In genomic region chr2:219596954-219597551, GRCh38 we compare ENCODE assay signal across 1 cellular context.
TF ChIP-seq lines count a peak whose summit lies in the region.

No MANE protein-coding gene starts in this region.

TF ChIP-seq in HepG2, 621 proteins besides CTCF, POLR2A, EP300 and RAD21 (continues in another document):
- no peak for TF ChIP-seq CCDC6 (CRISPR knock-in tag; IDR thresholded peaks at IDR 0.05)
- no peak for TF ChIP-seq CERS6 (CRISPR knock-in tag; IDR thresholded peaks at IDR 0.05)
- no peak for TF ChIP-seq ZNF354B (CRISPR knock-in tag; IDR thresholded peaks at IDR 0.05)
- no peak for TF ChIP-seq ARID5B (CRISPR knock-in tag; IDR thresholded peaks at IDR 0.05)
- TF ChIP-seq PLRG1 (conservative IDR thresholded peaks at IDR 0.05), result no peak
- no peak for TF ChIP-seq PBX2 (CRISPR knock-in tag; IDR thresholded peaks at IDR 0.05)
- TF ChIP-seq ZFP36L2 (CRISPR knock-in tag; IDR thresholded peaks at IDR 0.05), result no peak
- TF ChIP-seq ZNF468 (CRISPR knock-in tag; IDR thresholded peaks at IDR 0.05), result no peak
- TF ChIP-seq SNAPC4 (CRISPR knock-in tag; IDR thresholded peaks at IDR 0.05), result no peak
- TF ChIP-seq FOXO1 (CRISPR knock-in tag; IDR thresholded peaks at IDR 0.05), result no peak
- peak; percentile 18; the same call in 1 of the 2 replicates for TF ChIP-seq SSRP1 (CRISPR knock-in tag; IDR thresholded peaks at IDR 0.05)
- no peak for TF ChIP-seq BCL3 (CRISPR knock-in tag; IDR thresholded peaks at IDR 0.05)
- peak; percentile 53; the same call in 1 of the 2 replicates for TF ChIP-seq ZNF3 (CRISPR knock-in tag; IDR thresholded peaks at IDR 0.05)
- TF ChIP-seq POLR2AphosphoS2 (IDR thresholded peaks at IDR 0.05; ENCODE audit: low read depth, low read length), result no peak
- TF ChIP-seq AGO2 (optimal IDR thresholded peaks at IDR 0.05; ENCODE audit: low read depth, low read length), result peak; percentile 46
- TF ChIP-seq CREB3 (CRISPR knock-in tag; IDR thresholded peaks at IDR 0.05), result 0 out of 2 replicates have a peak, but pooled peaks have one; percentile 20
- no peak for TF ChIP-seq ZNF331 (CRISPR knock-in tag; IDR thresholded peaks at IDR 0.05)
- TF ChIP-seq PHF8 (CRISPR knock-in tag; IDR thresholded peaks at IDR 0.05), result no peak
- no peak for TF ChIP-seq TFDP2 (CRISPR knock-in tag; IDR thresholded peaks at IDR 0.05)
- TF ChIP-seq NFAT5 (CRISPR knock-in tag; IDR thresholded peaks at IDR 0.05), result no peak
- no peak for TF ChIP-seq ZNF768 (CRISPR knock-in tag; IDR thresholded peaks at IDR 0.05)
- no peak for TF ChIP-seq FLYWCH1 (CRISPR knock-in tag; IDR thresholded peaks at IDR 0.05)
- no peak for TF ChIP-seq ZNF124 (CRISPR knock-in tag; IDR thresholded peaks at IDR 0.05)
- TF ChIP-seq ZBTB43 (CRISPR knock-in tag; conservative IDR thresholded peaks at IDR 0.05), result 0 out of 2 replicates have a peak, but pooled peaks have one; percentile 17
- no peak for TF ChIP-seq ZNF260 (CRISPR knock-in tag; IDR thresholded peaks at IDR 0.05; ENCODE audit: borderline replicate concordance, low read depth)
- TF ChIP-seq ISX (CRISPR knock-in tag; conservative IDR thresholded peaks at IDR 0.05), result 0 out of 2 replicates have a peak, but pooled peaks have one; percentile 9
- TF ChIP-seq NR2F2 (IDR thresholded peaks at IDR 0.05; ENCODE audit: borderline replicate concordance, low read depth), result 0 out of 2 replicates have a peak, but pooled peaks have one; percentile 8
- no peak for TF ChIP-seq ZNF160 (CRISPR knock-in tag; IDR thresholded peaks at IDR 0.05)
- no peak for TF ChIP-seq HMG20A (CRISPR knock-in tag; IDR thresholded peaks at IDR 0.05; ENCODE audit: borderline replicate concordance)
- no peak for TF ChIP-seq NFKBIZ (CRISPR knock-in tag; IDR thresholded peaks at IDR 0.05)
- no peak for TF ChIP-seq ZNF792 (CRISPR knock-in tag; IDR thresholded peaks at IDR 0.05)
- peak; percentile 23; the same call in 1 of the 2 replicates for TF ChIP-seq TGIF2 (CRISPR knock-in tag; IDR thresholded peaks at IDR 0.05)
- TF ChIP-seq HDAC6 (IDR thresholded peaks at IDR 0.05; ENCODE audit: low read depth, low read length), result 0 out of 2 replicates have a peak, but pooled peaks have one; percentile 60
- no peak for TF ChIP-seq SMAD9 (CRISPR knock-in tag; IDR thresholded peaks at IDR 0.05)
- TF ChIP-seq MLLT10 (CRISPR knock-in tag; IDR thresholded peaks at IDR 0.05), result no peak
- no peak for TF ChIP-seq ZNF784 (CRISPR knock-in tag; IDR thresholded peaks at IDR 0.05; ENCODE audit: borderline replicate concordance)
- TF ChIP-seq NFYB (CRISPR knock-in tag; IDR thresholded peaks at IDR 0.05), result no peak
- TF ChIP-seq TOE1 (CRISPR knock-in tag; IDR thresholded peaks at IDR 0.05), result no peak
- no peak for TF ChIP-seq SP2 (CRISPR knock-in tag; IDR thresholded peaks at IDR 0.05)
- no peak for TF ChIP-seq SP1 (IDR thresholded peaks at IDR 0.05)
- TF ChIP-seq SP1 (CRISPR knock-in tag; IDR thresholded peaks at IDR 0.05), result no peak
